ENCODE assay signal across 1 cellular context in the genomic region with DNA sequence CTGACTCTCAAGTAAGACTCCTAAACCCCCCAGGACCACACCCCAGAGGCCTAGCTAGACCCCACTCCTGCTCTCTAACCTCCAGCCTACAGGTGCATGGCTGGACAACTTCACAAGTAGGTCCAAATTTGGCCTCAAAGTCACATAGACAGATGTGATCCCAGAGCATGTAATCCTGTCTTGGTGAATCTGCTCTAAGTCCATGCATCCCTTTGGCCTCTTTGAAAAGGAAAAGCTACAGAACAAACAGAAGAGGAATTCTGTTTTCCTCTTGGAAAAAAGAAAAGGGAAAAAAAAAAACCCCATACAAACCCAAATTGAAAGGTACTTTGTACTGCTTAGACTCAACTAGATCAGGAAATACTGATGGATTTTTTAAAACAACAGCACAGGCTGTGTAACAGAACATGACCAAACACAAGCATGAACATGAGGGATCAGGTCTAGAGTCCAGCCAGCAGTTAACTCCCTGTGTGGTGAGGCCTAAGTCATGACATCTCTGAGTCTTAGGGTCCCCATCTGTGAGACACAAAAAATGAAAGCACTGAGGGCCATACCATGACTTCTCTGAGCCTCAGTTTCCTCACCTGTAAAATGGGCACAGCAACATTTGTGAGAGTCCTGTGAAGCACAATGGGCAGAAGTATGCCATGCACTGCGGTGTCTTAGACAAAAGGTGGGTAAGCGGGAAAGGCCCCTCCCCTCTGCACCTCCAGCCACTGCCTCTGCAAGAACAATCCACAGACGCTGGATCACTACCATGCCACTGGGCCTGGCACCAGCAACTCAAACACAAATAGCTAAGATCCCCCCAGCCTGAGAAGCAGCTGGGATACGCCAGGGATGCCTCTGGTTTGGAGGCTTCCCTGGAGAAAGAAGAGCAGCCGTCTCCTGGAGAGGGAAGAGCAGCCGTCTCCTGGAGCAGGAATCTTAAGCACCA.
TF ChIP-seq lines count a peak whose summit lies in the region.

No MANE protein-coding gene starts in this region.

TF ChIP-seq in HepG2, 621 proteins besides CTCF, POLR2A, EP300 and RAD21 (continued from another document):
- TF ChIP-seq, protein P1, sequence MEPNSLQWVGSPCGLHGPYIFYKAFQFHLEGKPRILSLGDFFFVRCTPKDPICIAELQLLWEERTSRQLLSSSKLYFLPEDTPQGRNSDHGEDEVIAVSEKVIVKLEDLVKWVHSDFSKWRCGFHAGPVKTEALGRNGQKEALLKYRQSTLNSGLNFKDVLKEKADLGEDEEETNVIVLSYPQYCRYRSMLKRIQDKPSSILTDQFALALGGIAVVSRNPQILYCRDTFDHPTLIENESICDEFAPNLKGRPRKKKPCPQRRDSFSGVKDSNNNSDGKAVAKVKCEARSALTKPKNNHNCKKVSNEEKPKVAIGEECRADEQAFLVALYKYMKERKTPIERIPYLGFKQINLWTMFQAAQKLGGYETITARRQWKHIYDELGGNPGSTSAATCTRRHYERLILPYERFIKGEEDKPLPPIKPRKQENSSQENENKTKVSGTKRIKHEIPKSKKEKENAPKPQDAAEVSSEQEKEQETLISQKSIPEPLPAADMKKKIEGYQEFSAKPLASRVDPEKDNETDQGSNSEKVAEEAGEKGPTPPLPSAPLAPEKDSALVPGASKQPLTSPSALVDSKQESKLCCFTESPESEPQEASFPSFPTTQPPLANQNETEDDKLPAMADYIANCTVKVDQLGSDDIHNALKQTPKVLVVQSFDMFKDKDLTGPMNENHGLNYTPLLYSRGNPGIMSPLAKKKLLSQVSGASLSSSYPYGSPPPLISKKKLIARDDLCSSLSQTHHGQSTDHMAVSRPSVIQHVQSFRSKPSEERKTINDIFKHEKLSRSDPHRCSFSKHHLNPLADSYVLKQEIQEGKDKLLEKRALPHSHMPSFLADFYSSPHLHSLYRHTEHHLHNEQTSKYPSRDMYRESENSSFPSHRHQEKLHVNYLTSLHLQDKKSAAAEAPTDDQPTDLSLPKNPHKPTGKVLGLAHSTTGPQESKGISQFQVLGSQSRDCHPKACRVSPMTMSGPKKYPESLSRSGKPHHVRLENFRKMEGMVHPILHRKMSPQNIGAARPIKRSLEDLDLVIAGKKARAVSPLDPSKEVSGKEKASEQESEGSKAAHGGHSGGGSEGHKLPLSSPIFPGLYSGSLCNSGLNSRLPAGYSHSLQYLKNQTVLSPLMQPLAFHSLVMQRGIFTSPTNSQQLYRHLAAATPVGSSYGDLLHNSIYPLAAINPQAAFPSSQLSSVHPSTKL (CRISPR knock-in tag; IDR thresholded peaks at IDR 0.05), result no peak
- TF ChIP-seq EEA1 (CRISPR knock-in tag; IDR thresholded peaks at IDR 0.05; ENCODE audit: borderline replicate concordance) (no peak), ZNF577 (CRISPR knock-in tag; IDR thresholded peaks at IDR 0.05; ENCODE audit: borderline replicate concordance, low read depth) (no peak), ZNF274 (CRISPR knock-in tag; IDR thresholded peaks at IDR 0.05) (peak; percentile 79; the same call in 1 of the 2 replicates), U2AF1 (optimal IDR thresholded peaks at IDR 0.05; ENCODE audit: low read depth, low read length) (no peak), HOXA3 (CRISPR knock-in tag; IDR thresholded peaks at IDR 0.05) (peak; percentile 2; the same call in 1 of the 2 replicates), ZNF207 (IDR thresholded peaks at IDR 0.05; ENCODE audit: borderline replicate concordance) (no peak), SSRP1 (CRISPR knock-in tag; IDR thresholded peaks at IDR 0.05) (0 out of 2 replicates have a peak, but pooled peaks have one; percentile 23), HMGA1 (CRISPR knock-in tag; conservative IDR thresholded peaks at IDR 0.05) (no peak), MAZ (IDR thresholded peaks at IDR 0.05; ENCODE audit: borderline replicate concordance, low read depth, low read length) (0 out of 2 replicates have a peak, but pooled peaks have one; percentile 12), MAZ (CRISPR knock-in tag; IDR thresholded peaks at IDR 0.05; ENCODE audit: low read depth) (0 out of 2 replicates have a peak, but pooled peaks have one; percentile 36), PRPF4 (IDR thresholded peaks at IDR 0.05; ENCODE audit: low read depth, low read length, poor library complexity, severe bottlenecking) (no peak), MED1 (CRISPR knock-in tag; IDR thresholded peaks at IDR 0.05) (peak; percentile 72), ZFP90 (CRISPR knock-in tag; IDR thresholded peaks at IDR 0.05; ENCODE audit: borderline replicate concordance) (0 out of 2 replicates have a peak, but pooled peaks have one; percentile 21), ZNF768 (CRISPR knock-in tag; IDR thresholded peaks at IDR 0.05) (no peak; the same call in none of the 2 replicates), MZF1 (CRISPR knock-in tag; IDR thresholded peaks at IDR 0.05; ENCODE audit: borderline replicate concordance) (no peak), CREM (IDR thresholded peaks at IDR 0.05) (0 out of 2 replicates have a peak, but pooled peaks have one; percentile 11), CREM (CRISPR knock-in tag; IDR thresholded peaks at IDR 0.05) (no peak), ZNF670 (CRISPR knock-in tag; IDR thresholded peaks at IDR 0.05; ENCODE audit: borderline replicate concordance) (no peak), ZNF350 (CRISPR knock-in tag; IDR thresholded peaks at IDR 0.05; ENCODE audit: borderline replicate concordance, low read depth) (peak; percentile 46; the same call in 1 of the 2 replicates)
- TF ChIP-seq, protein P2, sequence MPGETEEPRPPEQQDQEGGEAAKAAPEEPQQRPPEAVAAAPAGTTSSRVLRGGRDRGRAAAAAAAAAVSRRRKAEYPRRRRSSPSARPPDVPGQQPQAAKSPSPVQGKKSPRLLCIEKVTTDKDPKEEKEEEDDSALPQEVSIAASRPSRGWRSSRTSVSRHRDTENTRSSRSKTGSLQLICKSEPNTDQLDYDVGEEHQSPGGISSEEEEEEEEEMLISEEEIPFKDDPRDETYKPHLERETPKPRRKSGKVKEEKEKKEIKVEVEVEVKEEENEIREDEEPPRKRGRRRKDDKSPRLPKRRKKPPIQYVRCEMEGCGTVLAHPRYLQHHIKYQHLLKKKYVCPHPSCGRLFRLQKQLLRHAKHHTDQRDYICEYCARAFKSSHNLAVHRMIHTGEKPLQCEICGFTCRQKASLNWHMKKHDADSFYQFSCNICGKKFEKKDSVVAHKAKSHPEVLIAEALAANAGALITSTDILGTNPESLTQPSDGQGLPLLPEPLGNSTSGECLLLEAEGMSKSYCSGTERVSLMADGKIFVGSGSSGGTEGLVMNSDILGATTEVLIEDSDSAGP (CRISPR knock-in tag; IDR thresholded peaks at IDR 0.05; ENCODE audit: borderline replicate concordance), result peak; percentile 54
- TF ChIP-seq, protein P3, sequence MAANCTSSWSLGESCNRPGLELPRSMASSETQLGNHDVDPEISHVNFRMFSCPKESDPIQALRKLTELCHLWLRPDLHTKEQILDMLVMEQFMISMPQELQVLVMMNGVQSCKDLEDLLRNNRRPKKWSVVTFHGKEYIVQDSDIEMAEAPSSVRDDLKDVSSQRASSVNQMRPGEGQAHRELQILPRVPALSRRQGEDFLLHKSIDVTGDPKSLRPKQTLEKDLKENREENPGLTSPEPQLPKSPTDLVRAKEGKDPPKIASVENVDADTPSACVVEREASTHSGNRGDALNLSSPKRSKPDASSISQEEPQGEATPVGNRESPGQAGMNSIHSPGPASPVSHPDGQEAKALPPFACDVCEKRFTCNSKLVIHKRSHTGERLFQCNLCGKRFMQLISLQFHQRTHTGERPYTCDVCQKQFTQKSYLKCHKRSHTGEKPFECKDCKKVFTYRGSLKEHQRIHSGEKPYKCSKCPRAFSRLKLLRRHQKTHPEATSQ (CRISPR knock-in tag; IDR thresholded peaks at IDR 0.05; ENCODE audit: borderline replicate concordance), result 0 out of 2 replicates have a peak, but pooled peaks have one; percentile 41
- TF ChIP-seq, protein P4, sequence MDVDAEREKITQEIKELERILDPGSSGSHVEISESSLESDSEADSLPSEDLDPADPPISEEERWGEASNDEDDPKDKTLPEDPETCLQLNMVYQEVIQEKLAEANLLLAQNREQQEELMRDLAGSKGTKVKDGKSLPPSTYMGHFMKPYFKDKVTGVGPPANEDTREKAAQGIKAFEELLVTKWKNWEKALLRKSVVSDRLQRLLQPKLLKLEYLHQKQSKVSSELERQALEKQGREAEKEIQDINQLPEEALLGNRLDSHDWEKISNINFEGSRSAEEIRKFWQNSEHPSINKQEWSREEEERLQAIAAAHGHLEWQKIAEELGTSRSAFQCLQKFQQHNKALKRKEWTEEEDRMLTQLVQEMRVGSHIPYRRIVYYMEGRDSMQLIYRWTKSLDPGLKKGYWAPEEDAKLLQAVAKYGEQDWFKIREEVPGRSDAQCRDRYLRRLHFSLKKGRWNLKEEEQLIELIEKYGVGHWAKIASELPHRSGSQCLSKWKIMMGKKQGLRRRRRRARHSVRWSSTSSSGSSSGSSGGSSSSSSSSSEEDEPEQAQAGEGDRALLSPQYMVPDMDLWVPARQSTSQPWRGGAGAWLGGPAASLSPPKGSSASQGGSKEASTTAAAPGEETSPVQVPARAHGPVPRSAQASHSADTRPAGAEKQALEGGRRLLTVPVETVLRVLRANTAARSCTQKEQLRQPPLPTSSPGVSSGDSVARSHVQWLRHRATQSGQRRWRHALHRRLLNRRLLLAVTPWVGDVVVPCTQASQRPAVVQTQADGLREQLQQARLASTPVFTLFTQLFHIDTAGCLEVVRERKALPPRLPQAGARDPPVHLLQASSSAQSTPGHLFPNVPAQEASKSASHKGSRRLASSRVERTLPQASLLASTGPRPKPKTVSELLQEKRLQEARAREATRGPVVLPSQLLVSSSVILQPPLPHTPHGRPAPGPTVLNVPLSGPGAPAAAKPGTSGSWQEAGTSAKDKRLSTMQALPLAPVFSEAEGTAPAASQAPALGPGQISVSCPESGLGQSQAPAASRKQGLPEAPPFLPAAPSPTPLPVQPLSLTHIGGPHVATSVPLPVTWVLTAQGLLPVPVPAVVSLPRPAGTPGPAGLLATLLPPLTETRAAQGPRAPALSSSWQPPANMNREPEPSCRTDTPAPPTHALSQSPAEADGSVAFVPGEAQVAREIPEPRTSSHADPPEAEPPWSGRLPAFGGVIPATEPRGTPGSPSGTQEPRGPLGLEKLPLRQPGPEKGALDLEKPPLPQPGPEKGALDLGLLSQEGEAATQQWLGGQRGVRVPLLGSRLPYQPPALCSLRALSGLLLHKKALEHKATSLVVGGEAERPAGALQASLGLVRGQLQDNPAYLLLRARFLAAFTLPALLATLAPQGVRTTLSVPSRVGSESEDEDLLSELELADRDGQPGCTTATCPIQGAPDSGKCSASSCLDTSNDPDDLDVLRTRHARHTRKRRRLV (CRISPR knock-in tag; IDR thresholded peaks at IDR 0.05), result peak; percentile 16; the same call in 1 of the 2 replicates
- TF ChIP-seq, protein P5, sequence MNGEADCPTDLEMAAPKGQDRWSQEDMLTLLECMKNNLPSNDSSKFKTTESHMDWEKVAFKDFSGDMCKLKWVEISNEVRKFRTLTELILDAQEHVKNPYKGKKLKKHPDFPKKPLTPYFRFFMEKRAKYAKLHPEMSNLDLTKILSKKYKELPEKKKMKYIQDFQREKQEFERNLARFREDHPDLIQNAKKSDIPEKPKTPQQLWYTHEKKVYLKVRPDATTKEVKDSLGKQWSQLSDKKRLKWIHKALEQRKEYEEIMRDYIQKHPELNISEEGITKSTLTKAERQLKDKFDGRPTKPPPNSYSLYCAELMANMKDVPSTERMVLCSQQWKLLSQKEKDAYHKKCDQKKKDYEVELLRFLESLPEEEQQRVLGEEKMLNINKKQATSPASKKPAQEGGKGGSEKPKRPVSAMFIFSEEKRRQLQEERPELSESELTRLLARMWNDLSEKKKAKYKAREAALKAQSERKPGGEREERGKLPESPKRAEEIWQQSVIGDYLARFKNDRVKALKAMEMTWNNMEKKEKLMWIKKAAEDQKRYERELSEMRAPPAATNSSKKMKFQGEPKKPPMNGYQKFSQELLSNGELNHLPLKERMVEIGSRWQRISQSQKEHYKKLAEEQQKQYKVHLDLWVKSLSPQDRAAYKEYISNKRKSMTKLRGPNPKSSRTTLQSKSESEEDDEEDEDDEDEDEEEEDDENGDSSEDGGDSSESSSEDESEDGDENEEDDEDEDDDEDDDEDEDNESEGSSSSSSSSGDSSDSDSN (CRISPR knock-in tag; IDR thresholded peaks at IDR 0.05), result no peak
- TF ChIP-seq, protein P6, sequence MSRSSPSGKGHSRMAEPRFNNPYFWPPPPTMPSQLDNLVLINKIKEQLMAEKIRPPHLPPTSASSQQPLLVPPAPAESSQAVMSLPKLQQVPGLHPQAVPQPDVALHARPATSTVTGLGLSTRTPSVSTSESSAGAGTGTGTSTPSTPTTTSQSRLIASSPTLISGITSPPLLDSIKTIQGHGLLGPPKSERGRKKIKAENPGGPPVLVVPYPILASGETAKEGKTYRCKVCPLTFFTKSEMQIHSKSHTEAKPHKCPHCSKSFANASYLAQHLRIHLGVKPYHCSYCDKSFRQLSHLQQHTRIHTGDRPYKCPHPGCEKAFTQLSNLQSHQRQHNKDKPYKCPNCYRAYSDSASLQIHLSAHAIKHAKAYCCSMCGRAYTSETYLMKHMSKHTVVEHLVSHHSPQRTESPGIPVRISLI (CRISPR knock-in tag; IDR thresholded peaks at IDR 0.05; ENCODE audit: borderline replicate concordance), result peak; percentile 75; the same call in 1 of the 2 replicates
- TF ChIP-seq, protein P7, sequence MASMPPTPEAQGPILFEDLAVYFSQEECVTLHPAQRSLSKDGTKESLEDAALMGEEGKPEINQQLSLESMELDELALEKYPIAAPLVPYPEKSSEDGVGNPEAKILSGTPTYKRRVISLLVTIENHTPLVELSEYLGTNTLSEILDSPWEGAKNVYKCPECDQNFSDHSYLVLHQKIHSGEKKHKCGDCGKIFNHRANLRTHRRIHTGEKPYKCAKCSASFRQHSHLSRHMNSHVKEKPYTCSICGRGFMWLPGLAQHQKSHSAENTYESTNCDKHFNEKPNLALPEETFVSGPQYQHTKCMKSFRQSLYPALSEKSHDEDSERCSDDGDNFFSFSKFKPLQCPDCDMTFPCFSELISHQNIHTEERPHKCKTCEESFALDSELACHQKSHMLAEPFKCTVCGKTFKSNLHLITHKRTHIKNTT (CRISPR knock-in tag; IDR thresholded peaks at IDR 0.05), result no peak
- TF ChIP-seq, protein P8, sequence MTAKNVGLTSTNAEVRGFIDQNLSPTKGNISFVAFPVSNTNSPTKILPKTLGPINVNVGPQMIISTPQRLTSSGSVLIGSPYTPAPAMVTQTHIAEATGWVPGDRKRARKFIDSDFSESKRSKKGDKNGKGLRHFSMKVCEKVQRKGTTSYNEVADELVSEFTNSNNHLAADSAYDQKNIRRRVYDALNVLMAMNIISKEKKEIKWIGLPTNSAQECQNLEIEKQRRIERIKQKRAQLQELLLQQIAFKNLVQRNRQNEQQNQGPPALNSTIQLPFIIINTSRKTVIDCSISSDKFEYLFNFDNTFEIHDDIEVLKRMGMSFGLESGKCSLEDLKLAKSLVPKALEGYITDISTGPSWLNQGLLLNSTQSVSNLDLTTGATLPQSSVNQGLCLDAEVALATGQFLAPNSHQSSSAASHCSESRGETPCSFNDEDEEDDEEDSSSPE (CRISPR knock-in tag; IDR thresholded peaks at IDR 0.05), result 0 out of 2 replicates have a peak, but pooled peaks have one; percentile 12
TF ChIP-seq in HepG2: peak in this region for 76.
